In genomic region chr9:77402286-77402685, GRCh38 we compare ENCODE assay signal across 13 cellular contexts.
"Had no signal": no experiment of that assay in that cellular context is flagged by ENCODE, and none has a peak within 500 bp of the region (broad histone marks: within the 10 kb centered on the region; RNA-seq: fewer than 3 reads in every experiment).

No MANE protein-coding gene starts in this region.

- H3K4me3 ChIP-seq: heart right ventricle, ovary, sigmoid colon, testis, upper lobe of right lung had no signal

- ATAC-seq: activated CD8-positive, alpha-beta T cell treated with anti-CD3 and anti-CD28 coated beads, Interleukin-2, amount 10 ng/mL, durations not matched to agents 7 days and 5 days; activated naive CD8-positive, alpha-beta T cell treated with anti-CD3 and anti-CD28 coated beads, Interleukin-2, amount 50 U/mL, for 24 hours; heart right ventricle; upper lobe of right lung had no signal

- DNase-seq: activated CD4-positive, alpha-beta T cell treated with anti-CD3 and anti-CD28 coated beads for 48 hours; activated CD8-positive, alpha-beta memory T cell treated with anti-CD3 and anti-CD28 coated beads, Interleukin-2, amount 50 U/mL, for 48 hours; activated CD8-positive, alpha-beta T cell treated with anti-CD3 and anti-CD28 coated beads, Interleukin-2, amount 10 ng/mL, durations not matched to agents 7 days and 5 days; activated naive CD4-positive, alpha-beta T cell treated with Interleukin-2 at 50 U/mL for 16 hours; activated naive CD8-positive, alpha-beta T cell treated with anti-CD3 and anti-CD28 coated beads, Interleukin-2, amount 50 U/mL, for 24 hours; erythroblast; heart right ventricle; ovary; sigmoid colon; stimulated activated CD4-positive, alpha-beta T cell treated with anti-CD3 and anti-CD28 coated beads, Interleukin-4, amount 100 ng/mL, for 1 hour; T-helper 1 cell; testis; upper lobe of right lung had no signal
